ENCODE assay signal across 8 cellular contexts in genomic region chr1:197199923-197200467, GRCh38. TPM values are rescaled to one million over a fixed set of nuclear protein-coding genes. Genes with fewer than 3 reads are reported as not detected.
DNase-seq lines count a peak whose midpoint lies in the region; ATAC-seq and TF ChIP-seq lines count a peak whose summit lies in the region.

No MANE protein-coding gene starts in this region.

- peak overlapping the region; percentile 88 to 99 (median 95) for H3K4me3 Mint-ChIP-seq in CD8-positive, alpha-beta memory T cell

- POLR2A ChIA-PET in CD8-positive, alpha-beta memory T cell (lab: Charles Lee), result no interaction called here

- intact Hi-C loops in breast epithelium (cut with DNase I; ENCODE audit: low total_unique reads), result no loop called here

- in situ Hi-C loops in KBM-7 (cut with MboI; ENCODE audit: low pct_unique_long_range_greater_than_20kb, low sequenced_read_pairs) (no loop called here), GM13977 (cut with MboI; ENCODE audit: low pct_unique_long_range_greater_than_20kb, low sequenced_read_pairs, unreplicated experiment) (loop anchor here (25.0 kb wide), 1 partner anchor 137 kb away; no protein-coding TSS in a partner anchor)

- peak overlapping the region; percentile 75 for H3K4me3 ChIP-seq in CD8-positive, alpha-beta memory T cell (ENCODE audit: low read length)
- H3K4me3 ChIP-seq in breast epithelium, result peak overlapping the region; percentile 63 to 96 (median 91)

- TF ChIP-seq CTCF in breast epithelium (IDR thresholded peaks at IDR 0.05), result no peak
- TF ChIP-seq CTCF in GM13977 (IDR thresholded peaks at IDR 0.05; ENCODE audit: extremely low read depth, insufficient read depth, missing control alignments), result no peak

- H3K4me1 ChIP-seq in CD8-positive, alpha-beta memory T cell (ENCODE audit: insufficient read depth, low read length), result peaks cover 55% of the 10 kb centered on the region
- H3K4me1 ChIP-seq in breast epithelium, result peaks cover 0 to 14% of the 10 kb centered on the region in 2 donors

- CTCF ChIA-PET in CD8-positive, alpha-beta memory T cell (lab: Charles Lee), result interaction anchor here (1.5 kb wide), 1 partner anchor 17 kb away, joined by 4 read pairs; no protein-coding TSS in a partner anchor

- no peaks in the 10 kb centered on the region for H3K36me3 ChIP-seq in CD8-positive, alpha-beta memory T cell (ENCODE audit: insufficient read depth, low read length)
- no peaks in the 10 kb centered on the region for H3K36me3 ChIP-seq in breast epithelium

- H3K27me3 Mint-ChIP-seq in CD8-positive, alpha-beta memory T cell, result peaks cover 0 to 2% of the 10 kb centered on the region in 2 donors

- no peaks in the 10 kb centered on the region for H3K9me3 Mint-ChIP-seq in CD8-positive, alpha-beta memory T cell

- no peak for TF ChIP-seq POLR2A in breast epithelium (IDR thresholded peaks at IDR 0.05)

- H3K36me3 Mint-ChIP-seq in CD8-positive, alpha-beta memory T cell, result peaks cover 5 to 14% (median 8%) of the 10 kb centered on the region in 3 donors

- H3K27ac ChIP-seq in CD8-positive, alpha-beta memory T cell (ENCODE audit: low read depth, low read length), result peak overlapping the region; percentile 88
- H3K27ac ChIP-seq in breast epithelium, result peak overlapping the region in 1 of 2 donors; percentile 94

- H3K27me3 ChIP-seq in CD8-positive, alpha-beta memory T cell (ENCODE audit: insufficient read depth, low read length, poor library complexity, severe bottlenecking), result no peaks in the 10 kb centered on the region
- H3K27me3 ChIP-seq in breast epithelium, result no peaks in the 10 kb centered on the region

- peak overlapping the region in 7 of 8 donors; percentile 87 to 100 (median 96) for H3K27ac Mint-ChIP-seq in CD8-positive, alpha-beta memory T cell

- no peak for ATAC-seq in HG03139 (IDR thresholded peaks at IDR 0.05; ENCODE audit: unreplicated experiment)
- no peak for ATAC-seq in GM19397 (IDR thresholded peaks at IDR 0.05; ENCODE audit: unreplicated experiment)

- no peak for DNase-seq in CD8-positive, alpha-beta memory T cell
- peak; percentile 59 for DNase-seq in KBM-7
- DNase-seq in breast epithelium (ENCODE audit: low spot score in 2 of 2), result no peak
- DNase-seq in myocyte (ENCODE audit: low read depth), result peak; percentile 16
- DNase-seq in SIG-M5 treated with dmso at 0.1 percent for 504 hours (lab: John Stamatoyannopoulos, UW; ENCODE audit: unreplicated experiment), result no peak
- DNase-seq in GM13977 (ENCODE audit: low spot score), result no peak

- H3K9me3 ChIP-seq in CD8-positive, alpha-beta memory T cell (ENCODE audit: low read length), result no peaks in the 10 kb centered on the region
- no peaks in the 10 kb centered on the region for H3K9me3 ChIP-seq in breast epithelium

- peaks cover 71 to 88% (median 81%) of the 10 kb centered on the region in 3 donors for H3K4me1 Mint-ChIP-seq in CD8-positive, alpha-beta memory T cell

RNA-seq across cellular contexts. Expression of gene ZBTB41, which starts 1.1 kb away (rescaled TPM):
- 1 to 10 TPM; 4.7 TPM for total RNA-seq in CD8-positive, alpha-beta memory T cell
- polyA plus RNA-seq in CD8-positive, alpha-beta memory T cell, result 1.7 TPM
- total RNA-seq in breast epithelium, result 10 to 100 TPM; 12.1 to 21.1 (median 14.1) TPM
- 21.2 and 23.8 TPM in 2 replicates for total RNA-seq in myocyte
- 3.7 TPM for polyA plus RNA-seq in myocyte (2012)

RNA-seq across cellular contexts. Expression of gene ASPM, which starts 53.5 kb away (rescaled TPM):
- 10 to 100 TPM; 18.3 to 19.2 TPM for total RNA-seq in CD8-positive, alpha-beta memory T cell
- polyA plus RNA-seq in CD8-positive, alpha-beta memory T cell, result 0.15 TPM
- total RNA-seq in breast epithelium, result 1 to 10 TPM in 1 of 3 donors, under 1 TPM in 2; under 0.01 to 3.2 (median 0.59) TPM
- 0.64 and 0.73 TPM in 2 replicates for total RNA-seq in myocyte
- 0.06 TPM for polyA plus RNA-seq in myocyte (2012)

Comparison
In these comparisons a context has a peak if more than half of its experiments do, and no peak if none do; other contexts are left out.
1. DNase-seq: peak in KBM-7 (single experiment) and myocyte (single experiment); none in CD8-positive, alpha-beta memory T cell (0 of 5), breast epithelium (0 of 2), SIG-M5 treated with dmso at 0.1 percent for 504 hours (single experiment) and GM13977 (single experiment).
2. RNA of gene ASPM, which starts 53.5 kb away (total RNA-seq): 18.3 to 19.2 TPM in CD8-positive, alpha-beta memory T cell; 0.64 to 0.73 TPM in myocyte and under 0.01 to 3.2 TPM in breast epithelium; every median in the first group is over 4 times any median in the second.